Comparison of ENCODE assay signal across 1 cellular context in the genomic region with DNA sequence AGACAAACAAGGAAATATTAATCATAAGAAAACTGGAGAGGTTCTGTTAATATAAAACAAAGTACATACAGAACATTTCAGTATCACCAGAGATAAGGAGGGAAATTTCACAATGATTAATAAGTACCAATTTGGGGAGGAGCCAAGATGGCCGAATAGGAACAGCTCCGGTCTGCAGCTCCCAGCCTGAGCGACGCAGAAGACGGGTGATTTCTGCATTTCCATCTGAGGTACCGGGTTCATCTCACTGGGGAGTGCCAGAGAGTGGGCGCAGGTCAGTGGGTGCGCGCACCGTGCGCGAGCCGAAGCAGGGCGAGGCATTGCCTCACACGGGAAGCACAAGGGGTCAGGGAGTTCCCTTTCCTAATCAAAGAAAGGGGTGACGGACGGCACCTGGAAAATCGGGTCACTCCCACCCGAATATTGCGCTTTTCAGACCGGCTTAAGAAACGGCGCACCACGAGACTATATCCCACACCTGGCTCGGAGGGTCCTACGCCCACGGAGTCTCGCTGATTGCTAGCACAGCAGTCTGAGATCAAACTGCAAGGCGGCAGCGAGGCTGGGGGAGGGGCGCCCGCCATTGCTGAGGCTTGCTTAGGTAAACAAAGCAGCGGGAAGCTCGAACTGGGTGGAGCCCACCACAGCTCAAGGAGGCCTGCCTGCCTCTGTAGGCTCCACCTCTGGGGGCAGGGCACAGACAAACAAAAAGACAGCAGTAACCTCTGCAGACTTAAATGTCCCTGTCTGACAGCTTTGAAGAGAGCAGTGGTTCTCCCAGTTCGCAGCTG. TPM values are rescaled to one million over a fixed set of nuclear protein-coding genes. Genes with fewer than 3 reads are reported as not detected.
"Had no signal": no experiment of that assay in that cellular context is flagged by ENCODE, and none has a peak within 500 bp of the region (broad histone marks: within the 10 kb centered on the region; RNA-seq: fewer than 3 reads in every experiment).

No MANE protein-coding gene starts in this region.

RNA-seq across cellular contexts. Expression of a gene that starts 44.0 kb away (rescaled TPM):
- polyA plus RNA-seq: neural cell had no signal
